In genomic region chr12:125593269-125593668, GRCh38 we compare ENCODE assay signal across 8 cellular contexts.
"Had no signal": no experiment of that assay in that cellular context is flagged by ENCODE, and none has a peak within 500 bp of the region (broad histone marks: within the 10 kb centered on the region; RNA-seq: fewer than 3 reads in every experiment).

No MANE protein-coding gene starts in this region.

- FAIRE-seq: G401.6, GM12878, GM12891, GM12892, GM18507, GM19239 had no signal

- DNase-seq: GDM1, GF-D8 had no signal

- ATAC-seq: GM12878 had no signal

- H3K4me3 ChIP-seq: GM12878 had no signal
